8 cellular contexts compared by ENCODE assay signal in genomic region chr17:1769826-1770477, GRCh38. TPM values are rescaled to one million over a fixed set of nuclear protein-coding genes. Genes with fewer than 3 reads are reported as not detected.
A peak's percentile ranks its signal among the peaks of the same experiment; 100 is the strongest.
DNase-seq lines count a peak whose midpoint lies in the region; ATAC-seq, FAIRE-seq and TF ChIP-seq lines count a peak whose summit lies in the region.

No MANE protein-coding gene starts in this region.

- H3K27me3 Mint-ChIP-seq in progenitor cell of endocrine pancreas (no peaks in the 10 kb centered on the region), immature natural killer cell (ENCODE audit: low read depth in 3 of 3) (peaks cover 0 to 1% (median 0%) of the 10 kb centered on the region in 3 donors)

- peak; percentile 66 for FAIRE-seq in GM12891 (lab: Jason Lieb, UNC)

- no peak for TF ChIP-seq CTCF in progenitor cell of endocrine pancreas (IDR thresholded peaks at IDR 0.05; ENCODE audit: unreplicated experiment)

- H3K27ac ChIP-seq in effector memory CD4-positive, alpha-beta T cell (ENCODE audit: insufficient read depth, low read length, poor library complexity, severe bottlenecking), result peak overlapping the region; percentile 0

- H3K9me3 Mint-ChIP-seq in progenitor cell of endocrine pancreas (ENCODE audit: low read depth), result no peaks in the 10 kb centered on the region
- H3K9me3 Mint-ChIP-seq in immature natural killer cell, result no peaks in the 10 kb centered on the region

- H3K36me3 Mint-ChIP-seq in progenitor cell of endocrine pancreas (ENCODE audit: insufficient read depth) (peaks cover 11% of the 10 kb centered on the region), immature natural killer cell (no peaks in the 10 kb centered on the region)

- peaks cover 8% of the 10 kb centered on the region for H3K4me1 ChIP-seq in effector memory CD4-positive, alpha-beta T cell (ENCODE audit: control insufficient read depth, insufficient read depth, low read length, poor library complexity, severe bottlenecking)

- H3K4me1 Mint-ChIP-seq in progenitor cell of endocrine pancreas (ENCODE audit: low read depth), result peaks cover 13% of the 10 kb centered on the region
- peaks cover 10 to 11% of the 10 kb centered on the region in 2 donors for H3K4me1 Mint-ChIP-seq in immature natural killer cell

- H3K27ac Mint-ChIP-seq in progenitor cell of endocrine pancreas, result peak overlapping the region; percentile 96
- H3K27ac Mint-ChIP-seq in immature natural killer cell, result no peak overlapping the region

- TF ChIP-seq POLR2A in GM12891 (IDR thresholded peaks at IDR 0.05; ENCODE audit: low read depth, low read length), result no peak

- no peaks in the 10 kb centered on the region for H3K9me3 ChIP-seq in effector memory CD4-positive, alpha-beta T cell (ENCODE audit: control insufficient read depth, low read length)

- no peaks in the 10 kb centered on the region for H3K27me3 ChIP-seq in effector memory CD4-positive, alpha-beta T cell (replicated peaks; ENCODE audit: control insufficient read depth, insufficient read depth, low read length, poor library complexity, severe bottlenecking)

- H3K4me3 Mint-ChIP-seq in progenitor cell of endocrine pancreas (ENCODE audit: low read depth) (no peak overlapping the region), immature natural killer cell (no peak overlapping the region)

- DNase-seq in GM12891 (ENCODE audit: insufficient read length, low spot score) (no peak), NCI-H526 treated with DMSO at 0.1 percent for 48 hours (lab: John Stamatoyannopoulos, UW) (peak; percentile 22), progenitor cell of endocrine pancreas (ENCODE audit: low spot score, unreplicated experiment) (peak; percentile 55), immature natural killer cell (no peak)
- DNase-seq in effector memory CD4-positive, alpha-beta T cell, result no peak
- no peak for DNase-seq in activated CD4-positive, CD25-positive, alpha-beta regulatory T cell treated with anti-CD3 and anti-CD28 coated beads, Interleukin-2, amount 50 U/mL, for 72 hours

- no peaks in the 10 kb centered on the region for H3K36me3 ChIP-seq in effector memory CD4-positive, alpha-beta T cell (ENCODE audit: control insufficient read depth, insufficient read depth, low read length)

- no peak overlapping the region for H3K4me3 ChIP-seq in effector memory CD4-positive, alpha-beta T cell (ENCODE audit: insufficient read depth, low read depth, low read length, poor library complexity, severe bottlenecking)

- ATAC-seq in GM21423 (IDR thresholded peaks at IDR 0.05; ENCODE audit: unreplicated experiment) (no peak), HG02981 (IDR thresholded peaks at IDR 0.05; ENCODE audit: unreplicated experiment) (no peak)

TF ChIP-seq in GM12891, 5 proteins besides CTCF, POLR2A, EP300 and RAD21:
- TF ChIP-seq PAX5 (IDR thresholded peaks at IDR 0.05; ENCODE audit: insufficient read depth, low read length, severe bottlenecking) (no peak), POU2F2 (IDR thresholded peaks at IDR 0.05; ENCODE audit: low read depth, low read length) (no peak), POLR2AphosphoS5 (IDR thresholded peaks at IDR 0.05; ENCODE audit: low read depth, low read length) (no peak), SPI1 (IDR thresholded peaks at IDR 0.05; ENCODE audit: low read depth, low read length) (no peak), TAF1 (IDR thresholded peaks at IDR 0.05; ENCODE audit: low read depth, low read length) (no peak)

RNA-seq across cellular contexts. Expression of gene SERPINF1, which starts 8.1 kb away (rescaled TPM):
- polyA plus RNA-seq in GM12891 (2012; ENCODE audit: low read depth, missing spikeins), result 5.4 TPM
- total RNA-seq in progenitor cell of endocrine pancreas, result 163 and 169 TPM in 2 replicates
- polyA plus RNA-seq in immature natural killer cell, result 1 to 10 TPM; 2.1 to 9.6 (median 3.3) TPM

RNA-seq across cellular contexts. Expression of gene SERPINF2, which starts 27.3 kb away (rescaled TPM):
- 0.26 TPM for polyA plus RNA-seq in GM12891 (2012; ENCODE audit: low read depth, missing spikeins)
- total RNA-seq in progenitor cell of endocrine pancreas, result 68.6 and 74.5 TPM in 2 replicates
- under 1 TPM in 1 of 3 donors, not detected in 2; 0.76 TPM for polyA plus RNA-seq in immature natural killer cell

RNA-seq across cellular contexts. Expression of gene WDR81, which starts 45.4 kb away (rescaled TPM):
- 6.8 TPM for polyA plus RNA-seq in GM12891 (2012; ENCODE audit: low read depth, missing spikeins)
- 22.1 and 22.4 TPM in 2 replicates for total RNA-seq in progenitor cell of endocrine pancreas
- polyA plus RNA-seq in immature natural killer cell, result 10 to 100 TPM in 1 of 3 donors, 1 to 10 TPM in 2; 5.8 to 27.2 (median 6.4) TPM

RNA-seq across cellular contexts. Expression of gene SMYD4, which starts 59.8 kb away (rescaled TPM):
- 7.1 TPM for polyA plus RNA-seq in GM12891 (2012; ENCODE audit: low read depth, missing spikeins)
- 26.6 and 33.5 TPM in 2 replicates for total RNA-seq in progenitor cell of endocrine pancreas
- 10 to 100 TPM in 1 of 3 donors, 1 to 10 TPM in 2; 7.8 to 17.5 (median 8.2) TPM for polyA plus RNA-seq in immature natural killer cell

RNA-seq across cellular contexts. Expression of gene TLCD2, which starts 59.8 kb away (rescaled TPM):
- polyA plus RNA-seq in GM12891 (2012; ENCODE audit: low read depth, missing spikeins), result 0.10 TPM
- 2.7 and 2.9 TPM in 2 replicates for total RNA-seq in progenitor cell of endocrine pancreas
- under 1 TPM in 1 of 3 donors, not detected in 2; 0.04 TPM for polyA plus RNA-seq in immature natural killer cell

Comparison
In these comparisons a context has a peak if more than half of its experiments do, and no peak if none do; other contexts are left out.
1. DNase-seq: peak in NCI-H526 treated with DMSO at 0.1 percent for 48 hours (single experiment) and progenitor cell of endocrine pancreas (single experiment); none in GM12891 (single experiment), effector memory CD4-positive, alpha-beta T cell (0 of 3), immature natural killer cell (0 of 3) and activated CD4-positive, CD25-positive, alpha-beta regulatory T cell treated with anti-CD3 and anti-CD28 coated beads, Interleukin-2, amount 50 U/mL, for 72 hours (single experiment).